1 cellular context compared by ENCODE assay signal in genomic region chr3:10310578-10310977, GRCh38.
TF ChIP-seq lines count a peak whose summit lies in the region.

No MANE protein-coding gene starts in this region.

TF ChIP-seq in SK-N-SH treated with all-trans-retinoic acid at 6 μM for 48 hours, 23 proteins besides CTCF, POLR2A, EP300 and RAD21 (continued from another document):
- TF ChIP-seq PATZ1 (CRISPR knock-in tag; IDR thresholded peaks at IDR 0.05; ENCODE audit: borderline replicate concordance) (no peak), ZFP30 (CRISPR knock-in tag; IDR thresholded peaks at IDR 0.05) (no peak), BACH2 (CRISPR knock-in tag; IDR thresholded peaks at IDR 0.05; ENCODE audit: borderline replicate concordance) (no peak), PPARA (CRISPR knock-in tag; IDR thresholded peaks at IDR 0.05; ENCODE audit: borderline replicate concordance) (no peak), RARB (CRISPR knock-in tag; IDR thresholded peaks at IDR 0.05) (no peak), ESRRG (CRISPR knock-in tag; IDR thresholded peaks at IDR 0.05) (no peak), TSHZ2 (CRISPR knock-in tag; IDR thresholded peaks at IDR 0.05) (no peak), ZNF565 (CRISPR knock-in tag; conservative IDR thresholded peaks at IDR 0.05; ENCODE audit: low read depth) (no peak)
TF ChIP-seq in SK-N-SH treated with all-trans-retinoic acid at 6 μM for 48 hours: peak in this region for 0.
